Comparison of ENCODE assay signal across 11 cellular contexts in genomic region chr6:15763827-15764226, GRCh38.
DNase-seq lines count a peak whose midpoint lies in the region; ATAC-seq lines count a peak whose summit lies in the region.
"Had no signal": no experiment of that assay in that cellular context is flagged by ENCODE, and none has a peak within 500 bp of the region (broad histone marks: within the 10 kb centered on the region; RNA-seq: fewer than 3 reads in every experiment).

No MANE protein-coding gene starts in this region.

- H3K27me3 Mint-ChIP-seq in activated naive CD8-positive, alpha-beta T cell treated with anti-CD3 and anti-CD28 coated beads, Interleukin-2, amount 50 U/mL, for 24 hours = no peaks in the 10 kb centered on the region
- H3K27me3 Mint-ChIP-seq in activated naive CD8-positive, alpha-beta T cell treated with anti-CD3 and anti-CD28 coated beads for 36 hours = peaks cover 6% of the 10 kb centered on the region
- H3K27me3 Mint-ChIP-seq in T-helper 2 cell treated with Interferon-gamma antibody and Interleukin-4, amounts not matched to agents 5 μg/mL and 100 μg/mL, for 36 hours (ENCODE audit: low read depth) = no peaks in the 10 kb centered on the region

- no peak overlapping the region for H3K4me3 Mint-ChIP-seq in activated naive CD8-positive, alpha-beta T cell treated with anti-CD3 and anti-CD28 coated beads, Interleukin-2, amount 50 U/mL, for 24 hours
- no peak overlapping the region for H3K4me3 Mint-ChIP-seq in activated naive CD8-positive, alpha-beta T cell treated with anti-CD3 and anti-CD28 coated beads for 36 hours
- H3K4me3 Mint-ChIP-seq in T-helper 2 cell treated with Interferon-gamma antibody and Interleukin-4, amounts not matched to agents 5 μg/mL and 100 μg/mL, for 36 hours = no peak overlapping the region
- H3K4me3 Mint-ChIP-seq: activated B cell treated with CpG ODN at 0.5 μM for 24 hours, neural crest cell had no signal

- H3K4me1 Mint-ChIP-seq in activated naive CD8-positive, alpha-beta T cell treated with anti-CD3 and anti-CD28 coated beads, Interleukin-2, amount 50 U/mL, for 24 hours = peaks cover 8% of the 10 kb centered on the region
- H3K4me1 Mint-ChIP-seq in activated naive CD8-positive, alpha-beta T cell treated with anti-CD3 and anti-CD28 coated beads for 36 hours = no peaks in the 10 kb centered on the region
- peaks cover 2% of the 10 kb centered on the region for H3K4me1 Mint-ChIP-seq in T-helper 2 cell treated with Interferon-gamma antibody and Interleukin-4, amounts not matched to agents 5 μg/mL and 100 μg/mL, for 36 hours (ENCODE audit: low read depth)
- H3K4me1 Mint-ChIP-seq: activated B cell treated with CpG ODN at 0.5 μM for 24 hours had no signal

- ATAC-seq in activated naive CD8-positive, alpha-beta T cell treated with anti-CD3 and anti-CD28 coated beads, Interleukin-2, amount 50 U/mL, for 24 hours = peak; percentile 49
- no peak for ATAC-seq in GM18511 (IDR thresholded peaks at IDR 0.05; ENCODE audit: unreplicated experiment)

- H3K27ac Mint-ChIP-seq in activated naive CD8-positive, alpha-beta T cell treated with anti-CD3 and anti-CD28 coated beads, Interleukin-2, amount 50 U/mL, for 24 hours = no peak overlapping the region
- H3K27ac Mint-ChIP-seq in activated naive CD8-positive, alpha-beta T cell treated with anti-CD3 and anti-CD28 coated beads for 36 hours = no peak overlapping the region
- H3K27ac Mint-ChIP-seq in T-helper 2 cell treated with Interferon-gamma antibody and Interleukin-4, amounts not matched to agents 5 μg/mL and 100 μg/mL, for 36 hours = no peak overlapping the region
- H3K27ac Mint-ChIP-seq: activated B cell treated with CpG ODN at 0.5 μM for 24 hours had no signal

- no peaks in the 10 kb centered on the region for H3K36me3 Mint-ChIP-seq in activated naive CD8-positive, alpha-beta T cell treated with anti-CD3 and anti-CD28 coated beads, Interleukin-2, amount 50 U/mL, for 24 hours (ENCODE audit: low read depth)
- H3K36me3 Mint-ChIP-seq in activated naive CD8-positive, alpha-beta T cell treated with anti-CD3 and anti-CD28 coated beads for 36 hours = no peaks in the 10 kb centered on the region
- no peaks in the 10 kb centered on the region for H3K36me3 Mint-ChIP-seq in T-helper 2 cell treated with Interferon-gamma antibody and Interleukin-4, amounts not matched to agents 5 μg/mL and 100 μg/mL, for 36 hours (ENCODE audit: low read depth)

- DNase-seq in activated naive CD8-positive, alpha-beta T cell treated with anti-CD3 and anti-CD28 coated beads, Interleukin-2, amount 50 U/mL, for 24 hours = peak; percentile 11
- no peak for DNase-seq in activated naive CD8-positive, alpha-beta T cell treated with anti-CD3 and anti-CD28 coated beads for 36 hours
- DNase-seq in amniotic epithelial cell (ENCODE audit: low read depth) = peak; percentile 58
- DNase-seq in islet precursor cell = peak; percentile 84
- DNase-seq in smooth muscle cell of the brain vasculature (ENCODE audit: low read depth, low spot score) = peak; percentile 57
- no peak for DNase-seq in T-helper 2 cell treated with Interferon-gamma antibody and Interleukin-4, amounts not matched to agents 5 μg/mL and 100 μg/mL, for 36 hours (ENCODE audit: low spot score)
- DNase-seq in RPMI8226 = no peak
- DNase-seq: activated B cell treated with CpG ODN at 0.5 μM for 24 hours, NCI-H1417 treated with DMSO at 0.1 percent for 48 hours had no signal

- no peaks in the 10 kb centered on the region for H3K9me3 Mint-ChIP-seq in activated naive CD8-positive, alpha-beta T cell treated with anti-CD3 and anti-CD28 coated beads, Interleukin-2, amount 50 U/mL, for 24 hours
- no peaks in the 10 kb centered on the region for H3K9me3 Mint-ChIP-seq in activated naive CD8-positive, alpha-beta T cell treated with anti-CD3 and anti-CD28 coated beads for 36 hours
- no peaks in the 10 kb centered on the region for H3K9me3 Mint-ChIP-seq in T-helper 2 cell treated with Interferon-gamma antibody and Interleukin-4, amounts not matched to agents 5 μg/mL and 100 μg/mL, for 36 hours
- H3K9me3 Mint-ChIP-seq: activated B cell treated with CpG ODN at 0.5 μM for 24 hours, neural crest cell had no signal

Comparison
In these comparisons a context has a peak if more than half of its experiments do, and no peak if none do; other contexts are left out.
1. DNase-seq: peak in activated naive CD8-positive, alpha-beta T cell treated with anti-CD3 and anti-CD28 coated beads, Interleukin-2, amount 50 U/mL, for 24 hours (single experiment), amniotic epithelial cell (single experiment), islet precursor cell (single experiment) and smooth muscle cell of the brain vasculature (single experiment); none in activated naive CD8-positive, alpha-beta T cell treated with anti-CD3 and anti-CD28 coated beads for 36 hours (single experiment), T-helper 2 cell treated with Interferon-gamma antibody and Interleukin-4, amounts not matched to agents 5 μg/mL and 100 μg/mL, for 36 hours (single experiment) and RPMI8226 (single experiment).